ENCODE assay signal across 3 cellular contexts in genomic region chr2:108309903-108310302, GRCh38.
"Had no signal": no experiment of that assay in that cellular context is flagged by ENCODE, and none has a peak within 500 bp of the region (broad histone marks: within the 10 kb centered on the region; RNA-seq: fewer than 3 reads in every experiment).

No MANE protein-coding gene starts in this region.

- H3K4me3 ChIP-seq: GM12878 had no signal

- DNase-seq: GDM1, GF-D8 had no signal
